ENCODE assay signal across 8 cellular contexts in the genomic region with DNA sequence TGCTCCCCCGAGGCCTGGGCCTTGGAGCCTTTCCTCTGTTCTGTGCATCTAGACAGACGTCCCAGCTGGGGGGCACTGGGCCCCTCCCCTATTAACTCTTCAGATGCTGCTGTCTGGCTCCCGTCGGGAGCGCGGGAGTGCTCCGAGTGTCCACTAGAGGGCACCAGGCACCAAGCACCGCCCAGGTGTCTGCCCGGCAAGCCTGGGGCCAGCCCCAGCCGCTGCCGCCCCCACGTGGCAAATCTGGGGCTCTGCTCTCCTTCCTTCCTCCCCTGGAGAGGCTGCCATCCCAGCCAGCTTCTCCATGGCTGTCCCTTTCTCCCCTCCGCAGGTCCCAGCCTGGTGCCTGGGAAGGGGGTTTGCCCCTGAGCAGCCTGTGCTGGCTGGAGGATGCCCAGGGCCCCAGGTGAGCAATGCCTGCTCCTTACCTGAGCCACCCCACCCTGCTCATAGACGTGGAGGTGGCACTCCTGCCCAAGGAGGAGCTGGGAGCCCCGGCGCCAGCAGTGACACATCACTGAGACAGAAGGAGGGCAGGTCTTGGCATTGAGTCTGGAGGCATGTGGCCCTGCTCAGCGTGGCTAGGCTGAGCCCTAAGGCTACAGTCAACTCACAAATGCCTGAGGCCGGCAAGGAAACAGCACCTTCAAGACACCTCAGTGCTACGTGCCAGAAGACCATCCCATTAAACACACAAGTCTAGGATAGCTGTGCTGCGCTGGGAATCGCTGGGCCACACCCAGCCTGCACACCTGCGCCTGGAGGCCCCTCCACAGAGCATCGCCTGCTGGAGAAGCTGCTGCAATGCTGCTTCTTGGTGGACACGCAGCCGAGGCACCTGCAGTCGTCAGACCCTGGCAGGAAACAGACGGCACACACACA. TPM values are rescaled to one million over a fixed set of nuclear protein-coding genes. Genes with fewer than 3 reads are reported as not detected.
DNase-seq lines count a peak whose midpoint lies in the region; ATAC-seq and TF ChIP-seq lines count a peak whose summit lies in the region.

No MANE protein-coding gene starts in this region.

- peak; percentile 54 for DNase-seq in AG04450 (ENCODE audit: low read depth, low spot score)
- peak; percentile 82 for DNase-seq in HT1080 (ENCODE audit: low read depth)
- peak; percentile 66 for DNase-seq in NK-92 treated with Interleukin-12 subunit alpha and Interleukin-12 subunit beta, amount 100 ng/mL, for 24 hours (lab: John Stamatoyannopoulos, UW)
- peak; percentile 89 for DNase-seq in activated CD8-positive, alpha-beta T cell treated with anti-CD3 and anti-CD28 coated beads, Interleukin-2, amount 10 ng/mL, durations not matched to agents 7 days and 5 days
- peak; percentile 76 for DNase-seq in effector CD4-positive, alpha-beta T cell
- DNase-seq in memory B cell (ENCODE audit: low spot score in 2 of 2) = peak; percentile 80 to 90
- peak; percentile 62 for DNase-seq in stimulated activated CD8-positive, alpha-beta memory T cell treated with anti-CD3 and anti-CD28 coated beads, Interleukin-12 subunit alpha, Interleukin-12 subunit beta, amount 100 ng/mL, for 4 hours (ENCODE audit: low read depth)

- peaks cover 32% of the 10 kb centered on the region for H3K4me1 Mint-ChIP-seq in activated CD8-positive, alpha-beta T cell treated with anti-CD3 and anti-CD28 coated beads, Interleukin-2, amount 10 ng/mL, durations not matched to agents 7 days and 5 days (ENCODE audit: low read depth)
- peaks cover 28% of the 10 kb centered on the region for H3K4me1 Mint-ChIP-seq in memory B cell

- no peaks in the 10 kb centered on the region for H3K9me3 ChIP-seq in AG04450 (ENCODE audit: control insufficient read depth, insufficient read depth, low read length)

- TF ChIP-seq CTCF in AG04450 (IDR thresholded peaks at IDR 0.05; ENCODE audit: low read depth, low read length) = peak; percentile 99

- CTCF ChIA-PET in AG04450 (lab: Charles Lee) = interaction anchor here (0.5 to 3.4 kb wide), 33 partner anchors 8 to 466 kb away, joined by 3 to 17 read pairs (median 4); a partner anchor contains a TSS
- CTCF ChIA-PET in activated CD8-positive, alpha-beta T cell treated with anti-CD3 and anti-CD28 coated beads, Interleukin-2, amount 10 ng/mL, durations not matched to agents 7 days and 5 days (lab: Charles Lee) = interaction anchor here (0.6 to 4.3 kb wide), 37 partner anchors 9 to 537 kb away, joined by 3 to 54 read pairs (median 4); a partner anchor contains a TSS

- POLR2A ChIA-PET in AG04450 (lab: Yijun Ruan, JAX) = interaction anchor here (0.8 to 1.1 kb wide), 2 partner anchors 108 to 109 kb away, joined by 3 to 5 read pairs; a partner anchor contains a TSS
- POLR2A ChIA-PET in activated CD8-positive, alpha-beta T cell treated with anti-CD3 and anti-CD28 coated beads, Interleukin-2, amount 10 ng/mL, durations not matched to agents 7 days and 5 days (lab: Charles Lee) = no interaction called here

- no peaks in the 10 kb centered on the region for H3K9me3 Mint-ChIP-seq in activated CD8-positive, alpha-beta T cell treated with anti-CD3 and anti-CD28 coated beads, Interleukin-2, amount 10 ng/mL, durations not matched to agents 7 days and 5 days (ENCODE audit: insufficient read depth)
- H3K9me3 Mint-ChIP-seq in memory B cell = no peaks in the 10 kb centered on the region

- H3K27me3 Mint-ChIP-seq in activated CD8-positive, alpha-beta T cell treated with anti-CD3 and anti-CD28 coated beads, Interleukin-2, amount 10 ng/mL, durations not matched to agents 7 days and 5 days (ENCODE audit: low read depth) = peaks cover 13% of the 10 kb centered on the region
- peaks cover 1% of the 10 kb centered on the region for H3K27me3 Mint-ChIP-seq in memory B cell

- ATAC-seq in GM18907 (IDR thresholded peaks at IDR 0.05; ENCODE audit: unreplicated experiment) (peak; percentile 51), memory B cell (ENCODE audit: low read depth) (peak; percentile 57)
- ATAC-seq in activated CD8-positive, alpha-beta T cell treated with anti-CD3 and anti-CD28 coated beads, Interleukin-2, amount 10 ng/mL, durations not matched to agents 7 days and 5 days = peak; percentile 70

- peaks cover 2% of the 10 kb centered on the region for H3K27me3 ChIP-seq in AG04450 (ENCODE audit: control insufficient read depth, insufficient read depth, low read length)

- no peak overlapping the region for H3K4me3 ChIP-seq in AG04450 (ENCODE audit: low read depth, low read length)

- H3K27ac ChIP-seq in AG04450 (ENCODE audit: low read depth, low read length) = no peak overlapping the region

- H3K36me3 Mint-ChIP-seq in activated CD8-positive, alpha-beta T cell treated with anti-CD3 and anti-CD28 coated beads, Interleukin-2, amount 10 ng/mL, durations not matched to agents 7 days and 5 days (ENCODE audit: low read depth) = no peaks in the 10 kb centered on the region
- no peaks in the 10 kb centered on the region for H3K36me3 Mint-ChIP-seq in memory B cell

- peak overlapping the region; percentile 72 for H3K27ac Mint-ChIP-seq in activated CD8-positive, alpha-beta T cell treated with anti-CD3 and anti-CD28 coated beads, Interleukin-2, amount 10 ng/mL, durations not matched to agents 7 days and 5 days
- H3K27ac Mint-ChIP-seq in memory B cell = no peak overlapping the region

- H3K4me3 Mint-ChIP-seq in activated CD8-positive, alpha-beta T cell treated with anti-CD3 and anti-CD28 coated beads, Interleukin-2, amount 10 ng/mL, durations not matched to agents 7 days and 5 days = peak overlapping the region; percentile 64
- H3K4me3 Mint-ChIP-seq in memory B cell = no peak overlapping the region

RNA-seq across cellular contexts. Expression of a gene that starts 19.7 kb away (rescaled TPM):
- not detected in 2 replicates for polyA plus RNA-seq in AG04450 (2011; rRNA removed)
- polyA minus RNA-seq in AG04450 (2011; rRNA and poly(A)+ RNA removed) = not detected in 2 replicates
- not detected in 2 replicates for total RNA-seq in HT1080 (2014; rRNA removed; shearing (Covaris generic))
- polyA plus RNA-seq in HT1080 (2015; cell fraction: cytosol; rRNA removed) = not detected in 2 replicates
- polyA plus RNA-seq in HT1080 (2015; cell fraction: nucleus; rRNA removed) = not detected in 2 replicates
- total RNA-seq in activated CD8-positive, alpha-beta T cell treated with anti-CD3 and anti-CD28 coated beads, Interleukin-2, amount 10 ng/mL, durations not matched to agents 7 days and 5 days = not detected

RNA-seq across cellular contexts. Expression of a gene that starts 37.1 kb away (rescaled TPM):
- 11.6 and 15.3 TPM in 2 replicates for polyA plus RNA-seq in AG04450 (2011; rRNA removed)
- polyA minus RNA-seq in AG04450 (2011; rRNA and poly(A)+ RNA removed) = 18.2 and 22.1 TPM in 2 replicates
- total RNA-seq in HT1080 (2014; rRNA removed; shearing (Covaris generic)) = 166 and 195 TPM in 2 replicates
- polyA plus RNA-seq in HT1080 (2015; cell fraction: cytosol; rRNA removed) = 103 and 112 TPM in 2 replicates
- polyA plus RNA-seq in HT1080 (2015; cell fraction: nucleus; rRNA removed) = 61.7 and 70.7 TPM in 2 replicates
- 100 to 1,000 TPM; 108 to 114 TPM for total RNA-seq in activated CD8-positive, alpha-beta T cell treated with anti-CD3 and anti-CD28 coated beads, Interleukin-2, amount 10 ng/mL, durations not matched to agents 7 days and 5 days
